ENCODE assay signal across 15 cellular contexts in the genomic region with DNA sequence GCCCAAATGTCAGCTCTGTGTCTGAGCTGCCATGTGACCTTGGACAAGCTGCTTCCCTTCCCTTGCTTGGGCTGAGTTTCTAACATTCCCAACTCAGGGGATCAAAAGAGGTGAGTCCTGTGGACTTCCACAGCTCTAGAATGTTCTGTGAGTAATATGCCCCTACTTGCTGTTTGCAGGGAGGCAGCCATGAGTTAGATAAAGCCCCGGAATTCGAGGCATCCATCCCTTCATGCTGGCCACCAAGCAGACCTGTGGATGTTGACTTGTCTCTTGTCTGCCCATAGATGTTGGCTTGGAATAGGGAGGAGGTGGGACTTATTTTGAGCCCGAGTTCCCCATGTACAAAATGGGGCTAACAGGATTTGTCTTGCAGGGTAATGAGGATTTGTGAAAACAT.
"Had no signal": no experiment of that assay in that cellular context is flagged by ENCODE, and none has a peak within 500 bp of the region (broad histone marks: within the 10 kb centered on the region; RNA-seq: fewer than 3 reads in every experiment).

No MANE protein-coding gene starts in this region.

- H3K9me3 Mint-ChIP-seq: activated naive CD4-positive, alpha-beta T cell treated with anti-CD3 and anti-CD28 coated beads for 36 hours; activated T-helper 17 cell treated with anti-CD3 and anti-CD28 coated beads, Interleukin-2, amount 50 U/mL, for 72 hours; naive B cell; T-helper 2 cell treated with Interferon-gamma antibody and Interleukin-4, amounts not matched to agents 5 μg/mL and 100 μg/mL, for 36 hours had no signal

- H3K27ac Mint-ChIP-seq: activated naive CD4-positive, alpha-beta T cell treated with anti-CD3 and anti-CD28 coated beads for 36 hours; T-helper 2 cell treated with Interferon-gamma antibody and Interleukin-4, amounts not matched to agents 5 μg/mL and 100 μg/mL, for 36 hours had no signal

- H3K27ac ChIP-seq: gastroesophageal sphincter, sigmoid colon, SJCRH30 had no signal

- DNase-seq: activated naive CD4-positive, alpha-beta T cell treated with anti-CD3 and anti-CD28 coated beads for 36 hours; central memory CD4-positive, alpha-beta T cell; cortex of kidney; effector memory CD4-positive, alpha-beta T cell; hippocampal formation; kidney glomerular epithelial cell; midbrain; naive B cell; sigmoid colon; stimulated activated CD4-positive, alpha-beta T cell treated with anti-CD3 and anti-CD28 coated beads, Interleukin-4, amount 100 ng/mL, for 4 hours; tibial artery had no signal

- H3K36me3 ChIP-seq: gastroesophageal sphincter, sigmoid colon, SJCRH30, tibial artery had no signal

- H3K4me3 Mint-ChIP-seq: activated naive CD4-positive, alpha-beta T cell treated with anti-CD3 and anti-CD28 coated beads for 36 hours; activated T-helper 17 cell treated with anti-CD3 and anti-CD28 coated beads, Interleukin-2, amount 50 U/mL, for 72 hours; naive B cell; T-helper 2 cell treated with Interferon-gamma antibody and Interleukin-4, amounts not matched to agents 5 μg/mL and 100 μg/mL, for 36 hours had no signal

- H3K27me3 ChIP-seq: gastroesophageal sphincter, sigmoid colon, SJCRH30, tibial artery had no signal

- H3K36me3 Mint-ChIP-seq: naive B cell had no signal

- ATAC-seq: activated T-helper 17 cell treated with anti-CD3 and anti-CD28 coated beads, Interleukin-2, amount 50 U/mL, for 72 hours; gastroesophageal sphincter had no signal

- H3K4me3 ChIP-seq: gastroesophageal sphincter, sigmoid colon, SJCRH30, tibial artery had no signal

- H3K9me3 ChIP-seq: gastroesophageal sphincter, sigmoid colon, SJCRH30, tibial artery had no signal

- H3K27me3 Mint-ChIP-seq: activated T-helper 17 cell treated with anti-CD3 and anti-CD28 coated beads, Interleukin-2, amount 50 U/mL, for 72 hours; naive B cell had no signal
